Comparison of ENCODE assay signal across 15 cellular contexts in the genomic region with DNA sequence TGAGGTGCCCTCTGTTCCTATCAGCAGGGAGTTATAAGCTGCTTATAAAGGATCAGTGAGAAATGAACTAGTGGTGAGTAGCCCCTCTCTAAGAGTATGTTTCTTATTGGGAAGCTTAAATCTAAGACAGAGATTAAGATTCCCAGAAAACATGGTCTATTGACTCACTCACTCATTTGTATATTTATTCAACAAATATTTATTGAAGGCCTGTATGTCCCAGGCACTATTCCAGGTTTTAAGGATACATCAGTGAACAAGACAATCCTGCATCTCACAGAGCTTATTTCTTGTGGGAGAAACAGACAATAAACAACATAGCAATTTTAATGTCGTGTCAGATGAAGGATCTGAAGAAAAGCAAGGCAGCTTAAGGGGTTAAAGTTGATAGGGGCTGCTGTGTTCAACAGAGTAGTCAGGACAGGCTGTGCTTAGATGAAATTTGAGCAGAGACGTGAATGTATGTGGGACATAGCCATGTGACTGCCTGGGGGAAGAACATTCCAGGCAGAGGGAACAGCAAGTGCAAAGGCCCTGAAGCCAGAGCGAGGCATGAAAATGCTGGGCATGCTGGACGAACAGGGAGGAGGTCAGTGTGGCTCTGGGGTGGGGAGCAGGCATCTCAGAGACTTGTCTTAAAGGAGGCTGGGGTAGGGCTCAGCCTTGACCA. TPM values are rescaled to one million over a fixed set of nuclear protein-coding genes. Genes with fewer than 3 reads are reported as not detected.
DNase-seq lines count a peak whose midpoint lies in the region; ATAC-seq and TF ChIP-seq lines count a peak whose summit lies in the region.
"Had no signal": no experiment of that assay in that cellular context is flagged by ENCODE, and none has a peak within 500 bp of the region (broad histone marks: within the 10 kb centered on the region; RNA-seq: fewer than 3 reads in every experiment).

No MANE protein-coding gene starts in this region.

- H3K27ac ChIP-seq in right atrium auricular region (no peak overlapping the region), right cardiac atrium (ENCODE audit: low read length) (no peak overlapping the region)
- H3K27ac ChIP-seq: lower lobe of right lung, SK-N-MC, thoracic aorta had no signal

- H3K4me1 ChIP-seq in right atrium auricular region (no peaks in the 10 kb centered on the region), right cardiac atrium (ENCODE audit: control insufficient read depth, insufficient read depth, low read length) (no peaks in the 10 kb centered on the region)

- H3K4me3 ChIP-seq in right atrium auricular region, result no peak overlapping the region
- no peak overlapping the region for H3K4me3 ChIP-seq in right cardiac atrium (ENCODE audit: low read length)
- H3K4me3 ChIP-seq: SK-N-MC, thoracic aorta had no signal

- ATAC-seq in HG02571 (IDR thresholded peaks at IDR 0.05; ENCODE audit: unreplicated experiment) (no peak), right cardiac atrium (no peak)
- ATAC-seq: lower lobe of right lung had no signal

- no peaks in the 10 kb centered on the region for H3K36me3 Mint-ChIP-seq in type B pancreatic cell

- peak overlapping the region; percentile 94 for H3K4me3 Mint-ChIP-seq in type B pancreatic cell

- H3K27me3 ChIP-seq in right atrium auricular region (peaks cover 0 to 6% of the 10 kb centered on the region in 2 donors), right cardiac atrium (ENCODE audit: control insufficient read depth, insufficient read depth) (peaks cover 10% of the 10 kb centered on the region)

- peak overlapping the region; percentile 96 for H3K27ac Mint-ChIP-seq in type B pancreatic cell

- intact Hi-C loops in cardiac septum (cut with DNase I) (no loop called here), right cardiac atrium (cut with DNase I) (no loop called here)

- H3K9me3 ChIP-seq in right atrium auricular region (no peaks in the 10 kb centered on the region), right cardiac atrium (ENCODE audit: control insufficient read depth, low read length) (no peaks in the 10 kb centered on the region)
- H3K9me3 ChIP-seq: lower lobe of right lung, thoracic aorta had no signal

- no peaks in the 10 kb centered on the region for H3K9me3 Mint-ChIP-seq in type B pancreatic cell

- peaks cover 29% of the 10 kb centered on the region for H3K4me1 Mint-ChIP-seq in type B pancreatic cell (ENCODE audit: unreplicated experiment)

- no peaks in the 10 kb centered on the region for H3K27me3 Mint-ChIP-seq in type B pancreatic cell

- TF ChIP-seq CTCF in right atrium auricular region (IDR thresholded peaks at IDR 0.05) (no peak), type B pancreatic cell (conservative IDR thresholded peaks at IDR 0.05) (no peak)

- 76% methylated on average over 4 of the region's 4 CpGs for WGBS in right cardiac atrium

- no peaks in the 10 kb centered on the region for H3K36me3 ChIP-seq in right atrium auricular region
- H3K36me3 ChIP-seq: lower lobe of right lung, thoracic aorta had no signal

- DNase-seq in right atrium auricular region (ENCODE audit: low spot score), result peak; percentile 30
- DNase-seq in cardiac septum (ENCODE audit: low spot score), result no peak
- DNase-seq in activated CD8-positive, alpha-beta memory T cell treated with anti-CD3 and anti-CD28 coated beads, Interleukin-2, amount 50 U/mL, for 48 hours, result peak; percentile 38
- peak; percentile 71 for DNase-seq in iris pigment epithelial cell (ENCODE audit: low read depth)
- no peak for DNase-seq in type B pancreatic cell (ENCODE audit: extremely low spot score, unreplicated experiment)
- DNase-seq in right cardiac atrium, result no peak
- no peak for DNase-seq in effector CD8-positive, alpha-beta T cell (lab: John Stamatoyannopoulos, UW)
- DNase-seq: activated gamma-delta T cell treated with Interleukin-2 at 50 U/mL for 16 hours, glutamatergic neuron, lower lobe of right lung, MM.1S, posterior cingulate gyrus had no signal

RNA-seq across cellular contexts. Expression of a gene that starts 14.8 kb away (rescaled TPM):
- total RNA-seq in right atrium auricular region (1 to 10 TPM; 2.4 to 4.5 TPM), cardiac septum (2.3 TPM), type B pancreatic cell (ENCODE audit: low replicate concordance) (38.8 and 79.1 TPM in 2 replicates), right cardiac atrium (1 to 10 TPM; 2.0 to 4.0 (median 3.3) TPM)
- 1.0 TPM for polyA plus RNA-seq in right cardiac atrium

RNA-seq across cellular contexts. Expression of a gene that starts 31.6 kb away (rescaled TPM):
- total RNA-seq in right atrium auricular region (1 to 10 TPM in 1 of 2 donors, under 1 TPM in 1; 0.41 to 1.3 TPM), cardiac septum (0.59 TPM), type B pancreatic cell (ENCODE audit: low replicate concordance) (11.0 and 20.5 TPM in 2 replicates), right cardiac atrium (1 to 10 TPM in 1 of 4 donors, under 1 TPM in 3; 0.45 to 1.1 (median 0.78) TPM)
- 0.54 TPM for polyA plus RNA-seq in right cardiac atrium

Comparison
In these comparisons a context has a peak if more than half of its experiments do, and no peak if none do; other contexts are left out.
1. DNase-seq: peak in right atrium auricular region (single experiment), activated CD8-positive, alpha-beta memory T cell treated with anti-CD3 and anti-CD28 coated beads, Interleukin-2, amount 50 U/mL, for 48 hours (single experiment) and iris pigment epithelial cell (single experiment); none in cardiac septum (single experiment), type B pancreatic cell (single experiment), right cardiac atrium (0 of 3) and effector CD8-positive, alpha-beta T cell (single experiment).